ENCODE assay signal across 23 cellular contexts in the genomic region with DNA sequence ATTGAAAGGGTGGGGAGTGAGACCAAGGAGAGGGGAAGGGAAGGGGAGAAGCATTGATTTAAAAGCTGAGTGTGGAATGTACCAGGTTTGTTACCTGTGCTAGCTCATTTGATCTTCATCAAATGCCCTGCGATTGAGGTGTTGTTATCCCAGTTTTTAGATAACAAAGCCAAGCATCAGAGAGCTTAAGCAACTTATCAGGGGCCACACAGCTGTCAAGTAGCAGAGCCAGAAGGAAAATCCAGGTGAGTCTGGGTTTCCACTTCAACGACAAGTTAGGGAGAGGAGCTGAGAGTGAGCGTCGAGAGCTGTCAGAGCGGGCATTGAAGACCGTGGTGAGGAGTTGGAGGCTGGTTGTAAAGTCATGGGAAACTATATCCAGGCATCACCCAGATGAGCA.
DNase-seq lines count a peak whose midpoint lies in the region; ATAC-seq, FAIRE-seq and TF ChIP-seq lines count a peak whose summit lies in the region.
"Had no signal": no experiment of that assay in that cellular context is flagged by ENCODE, and none has a peak within 500 bp of the region (broad histone marks: within the 10 kb centered on the region; RNA-seq: fewer than 3 reads in every experiment).

No MANE protein-coding gene starts in this region.

- no peak for FAIRE-seq in astrocyte (lab: Jason Lieb, UNC)

- peaks cover 24% of the 10 kb centered on the region for H3K4me1 Mint-ChIP-seq in T-helper 2 cell treated with Interferon-gamma antibody and Interleukin-4, amounts not matched to agents 5 μg/mL and 100 μg/mL, for 36 hours (ENCODE audit: low read depth)
- H3K4me1 Mint-ChIP-seq in CD8-positive, alpha-beta memory T cell, result peaks cover 42 to 59% (median 55%) of the 10 kb centered on the region in 3 donors
- peaks cover 8% of the 10 kb centered on the region for H3K4me1 Mint-ChIP-seq in astrocyte (ENCODE audit: low read depth, unreplicated experiment)
- H3K4me1 Mint-ChIP-seq in naive thymus-derived CD8-positive, alpha-beta T cell, result peaks cover 18 to 47% (median 45%) of the 10 kb centered on the region in 4 donors

- no peak for DNase-seq in T-helper 2 cell treated with Interferon-gamma antibody and Interleukin-4, amounts not matched to agents 5 μg/mL and 100 μg/mL, for 36 hours (ENCODE audit: low spot score)
- DNase-seq in T-helper 2 cell, result no peak
- DNase-seq in CD8-positive, alpha-beta memory T cell, result no peak
- DNase-seq in astrocyte (ENCODE audit: low read depth), result no peak
- DNase-seq in naive thymus-derived CD8-positive, alpha-beta T cell, result no peak
- DNase-seq in activated CD4-positive, CD25-positive, alpha-beta regulatory T cell (lab: John Stamatoyannopoulos, UW), result no peak
- DNase-seq: ACHN; COR-L47; DMS79; NCI-H1105 treated with DMSO at 0.1 percent for 48 hours; NCI-H2081; NCI-H2171; NCI-H345; NCI-H524; NCI-H774; NK-92 treated with Interleukin-12 subunit alpha and Interleukin-12 subunit beta, amount 100 ng/mL, for 24 hours had no signal

- no peaks in the 10 kb centered on the region for H3K9me3 ChIP-seq in CD8-positive, alpha-beta memory T cell (ENCODE audit: low read length)
- no peaks in the 10 kb centered on the region for H3K9me3 ChIP-seq in astrocyte (ENCODE audit: insufficient read depth, low read depth, low read length)
- H3K9me3 ChIP-seq: HAP-1 had no signal

- peak overlapping the region; percentile 41 for H3K4me2 ChIP-seq in astrocyte (ENCODE audit: low read length)
- H3K4me2 ChIP-seq: BLaER1 treated with 17β-estradiol and CSF1 and Interleukin-3, amounts not matched to agents 10 nM and 100 nM; KMS-11 had no signal

- H3K36me3 Mint-ChIP-seq in T-helper 2 cell treated with Interferon-gamma antibody and Interleukin-4, amounts not matched to agents 5 μg/mL and 100 μg/mL, for 36 hours (ENCODE audit: low read depth), result no peaks in the 10 kb centered on the region
- H3K36me3 Mint-ChIP-seq in CD8-positive, alpha-beta memory T cell, result peaks cover 0 to 2% (median 0%) of the 10 kb centered on the region in 3 donors
- no peaks in the 10 kb centered on the region for H3K36me3 Mint-ChIP-seq in astrocyte (ENCODE audit: low read depth, unreplicated experiment)
- no peaks in the 10 kb centered on the region for H3K36me3 Mint-ChIP-seq in naive thymus-derived CD8-positive, alpha-beta T cell

- H4K20me1 ChIP-seq in astrocyte (ENCODE audit: insufficient read depth, low read length), result no peaks in the 10 kb centered on the region
- H4K20me1 ChIP-seq: BLaER1 treated with 17β-estradiol and CSF1 and Interleukin-3, amounts not matched to agents 10 nM and 100 nM had no signal

- no peak overlapping the region for H3K4me3 Mint-ChIP-seq in T-helper 2 cell treated with Interferon-gamma antibody and Interleukin-4, amounts not matched to agents 5 μg/mL and 100 μg/mL, for 36 hours
- peak overlapping the region in 3 of 7 donors; percentile 10 to 44 (median 15) for H3K4me3 Mint-ChIP-seq in CD8-positive, alpha-beta memory T cell
- H3K4me3 Mint-ChIP-seq in astrocyte (ENCODE audit: unreplicated experiment), result no peak overlapping the region
- peak overlapping the region in 4 of 10 donors; percentile 7 to 25 (median 18) for H3K4me3 Mint-ChIP-seq in naive thymus-derived CD8-positive, alpha-beta T cell

- H3K4me3 ChIP-seq in CD8-positive, alpha-beta memory T cell (ENCODE audit: low read length), result no peak overlapping the region
- H3K4me3 ChIP-seq in astrocyte (ENCODE audit: insufficient read depth, low read depth, low read length), result no peak overlapping the region
- H3K4me3 ChIP-seq: BLaER1 treated with 17β-estradiol and CSF1 and Interleukin-3, amounts not matched to agents 10 nM and 100 nM; HAP-1 had no signal

- H3K79me2 ChIP-seq in astrocyte (ENCODE audit: insufficient read depth, low read length), result no peaks in the 10 kb centered on the region

- H3K27ac ChIP-seq in CD8-positive, alpha-beta memory T cell (ENCODE audit: low read depth, low read length), result no peak overlapping the region
- H3K27ac ChIP-seq in astrocyte (ENCODE audit: low read depth, low read length), result no peak overlapping the region
- H3K27ac ChIP-seq: 22Rv1; BLaER1 treated with 17β-estradiol and CSF1 and Interleukin-3, amounts not matched to agents 10 nM and 100 nM; HL-60; KMS-11 had no signal

- H3K9ac ChIP-seq in astrocyte (ENCODE audit: low read length), result no peak overlapping the region
- H3K9ac ChIP-seq: BLaER1 treated with 17β-estradiol and CSF1 and Interleukin-3, amounts not matched to agents 10 nM and 100 nM; KMS-11 had no signal

- ATAC-seq in naive thymus-derived CD8-positive, alpha-beta T cell, result no peak
- ATAC-seq in HG02981 (IDR thresholded peaks at IDR 0.05; ENCODE audit: unreplicated experiment) (no peak), GM21367 (IDR thresholded peaks at IDR 0.05; ENCODE audit: unreplicated experiment) (no peak)

- H3K27me3 Mint-ChIP-seq in T-helper 2 cell treated with Interferon-gamma antibody and Interleukin-4, amounts not matched to agents 5 μg/mL and 100 μg/mL, for 36 hours (ENCODE audit: low read depth), result peaks cover 11% of the 10 kb centered on the region
- peaks cover 0 to 5% of the 10 kb centered on the region in 2 donors for H3K27me3 Mint-ChIP-seq in CD8-positive, alpha-beta memory T cell
- H3K27me3 Mint-ChIP-seq in astrocyte (ENCODE audit: low read depth, unreplicated experiment), result peaks cover 3% of the 10 kb centered on the region
- no peaks in the 10 kb centered on the region for H3K27me3 Mint-ChIP-seq in naive thymus-derived CD8-positive, alpha-beta T cell

- H2AFZ ChIP-seq in astrocyte (ENCODE audit: low read depth, low read length), result no peak overlapping the region

- CTCF ChIA-PET in CD8-positive, alpha-beta memory T cell (lab: Charles Lee), result interaction anchor here (1.1 kb wide), 1 partner anchor 33 kb away, joined by 3 read pairs; no protein-coding TSS in a partner anchor

- no peak for TF ChIP-seq CTCF in astrocyte (IDR thresholded peaks at IDR 0.05; ENCODE audit: insufficient read depth, low read depth, low read length)

- no peaks in the 10 kb centered on the region for H3K27me3 ChIP-seq in CD8-positive, alpha-beta memory T cell (ENCODE audit: insufficient read depth, low read length, poor library complexity, severe bottlenecking)
- H3K27me3 ChIP-seq in astrocyte (ENCODE audit: insufficient read depth, low read length), result no peaks in the 10 kb centered on the region
- H3K27me3 ChIP-seq: BLaER1 treated with 17β-estradiol and CSF1 and Interleukin-3, amounts not matched to agents 10 nM and 100 nM had no signal

- H3K9me3 Mint-ChIP-seq in T-helper 2 cell treated with Interferon-gamma antibody and Interleukin-4, amounts not matched to agents 5 μg/mL and 100 μg/mL, for 36 hours, result no peaks in the 10 kb centered on the region
- H3K9me3 Mint-ChIP-seq in CD8-positive, alpha-beta memory T cell, result no peaks in the 10 kb centered on the region
- H3K9me3 Mint-ChIP-seq in astrocyte (ENCODE audit: unreplicated experiment), result peaks cover 1% of the 10 kb centered on the region
- peaks cover 0 to 2% (median 0%) of the 10 kb centered on the region in 9 donors for H3K9me3 Mint-ChIP-seq in naive thymus-derived CD8-positive, alpha-beta T cell

- H3K4me1 ChIP-seq in CD8-positive, alpha-beta memory T cell (ENCODE audit: insufficient read depth, low read length), result peaks cover 27% of the 10 kb centered on the region
- peaks cover 19% of the 10 kb centered on the region for H3K4me1 ChIP-seq in astrocyte (ENCODE audit: insufficient read depth, low read length)
- H3K4me1 ChIP-seq: HAP-1 had no signal

- peak overlapping the region; percentile 15 for H3K27ac Mint-ChIP-seq in T-helper 2 cell treated with Interferon-gamma antibody and Interleukin-4, amounts not matched to agents 5 μg/mL and 100 μg/mL, for 36 hours
- H3K27ac Mint-ChIP-seq in CD8-positive, alpha-beta memory T cell, result peak overlapping the region in 6 of 8 donors; percentile 47 to 86 (median 72)
- H3K27ac Mint-ChIP-seq in astrocyte (ENCODE audit: unreplicated experiment), result no peak overlapping the region
- H3K27ac Mint-ChIP-seq in naive thymus-derived CD8-positive, alpha-beta T cell, result peak overlapping the region; percentile 38 to 98 (median 78)

- POLR2A ChIA-PET in CD8-positive, alpha-beta memory T cell (lab: Charles Lee), result interaction anchor here (0.5 to 1.5 kb wide), 8 partner anchors 14 to 282 kb away, joined by 3 to 9 read pairs (median 3); no protein-coding TSS in a partner anchor
- POLR2A ChIA-PET in naive thymus-derived CD8-positive, alpha-beta T cell (lab: Charles Lee), result interaction anchor here (0.6 to 1.7 kb wide), 9 partner anchors 10 to 156 kb away, joined by 3 to 9 read pairs (median 5); no protein-coding TSS in a partner anchor

- no peaks in the 10 kb centered on the region for H3K36me3 ChIP-seq in CD8-positive, alpha-beta memory T cell (ENCODE audit: insufficient read depth, low read length)
- H3K36me3 ChIP-seq in astrocyte (ENCODE audit: insufficient read depth, low read length), result no peaks in the 10 kb centered on the region
- H3K36me3 ChIP-seq: BLaER1 treated with 17β-estradiol and CSF1 and Interleukin-3, amounts not matched to agents 10 nM and 100 nM; HAP-1 had no signal
